In genomic region chr9:128494108-128494742, GRCh38 we compare ENCODE assay signal across 1 cellular context.
TF ChIP-seq lines count a peak whose summit lies in the region.

No MANE protein-coding gene starts in this region.

TF ChIP-seq in K562, 482 proteins besides CTCF, POLR2A, EP300 and RAD21:
- no peak for TF ChIP-seq SMC3 (conservative IDR thresholded peaks at IDR 0.05; ENCODE audit: insufficient read depth, low read depth, low read length)
- TF ChIP-seq CTBP1 (IDR thresholded peaks at IDR 0.05; ENCODE audit: borderline replicate concordance) = peak; percentile 46; the same call in 1 of the 2 replicates
- TF ChIP-seq NFIX (CRISPR knock-in tag; IDR thresholded peaks at IDR 0.05; ENCODE audit: low read depth) = peak; percentile 87
- TF ChIP-seq ETV1 (tag; conservative IDR thresholded peaks at IDR 0.05; ENCODE audit: low read depth) = peak; percentile 57; the same call in 1 of the 2 replicates
- 0 out of 2 replicates have a peak, but pooled peaks have one; percentile 27 for TF ChIP-seq GABPA (tag; conservative IDR thresholded peaks at IDR 0.05; ENCODE audit: low read depth)
- peak; percentile 79 to 81 for TF ChIP-seq NRF1 (conservative IDR thresholded peaks at IDR 0.05 in 1 of 2, IDR thresholded peaks at IDR 0.05 in 1 of 2)
- 0 out of 2 replicates have a peak, but pooled peaks have one; percentile 41 for TF ChIP-seq ZNF592 (IDR thresholded peaks at IDR 0.05)
- peak; percentile 81 for TF ChIP-seq SMAD1 (IDR thresholded peaks at IDR 0.05; ENCODE audit: low read depth, low read length, partially characterized antibody)
- TF ChIP-seq KLF16 (IDR thresholded peaks at IDR 0.05) = peak; percentile 38; the same call in 1 of the 2 replicates
- TF ChIP-seq TAL1 (IDR thresholded peaks at IDR 0.05) = peak; percentile 36
- TF ChIP-seq PKNOX1 (IDR thresholded peaks at IDR 0.05) = 0 out of 2 replicates have a peak, but pooled peaks have one; percentile 23
- TF ChIP-seq NFIC (IDR thresholded peaks at IDR 0.05) = peak; percentile 99
- TF ChIP-seq ARID1B (IDR thresholded peaks at IDR 0.05) = peak; percentile 62
- TF ChIP-seq TAF1 (IDR thresholded peaks at IDR 0.05; ENCODE audit: control insufficient read depth, extremely low read depth, insufficient read depth, low read length, severe bottlenecking) = no peak
- TF ChIP-seq MTA3 (IDR thresholded peaks at IDR 0.05; ENCODE audit: borderline replicate concordance) = 0 out of 2 replicates have a peak, but pooled peaks have one; percentile 14
- TF ChIP-seq POLR2AphosphoS5 (IDR thresholded peaks at IDR 0.05; ENCODE audit: control insufficient read depth, insufficient read depth, low read depth, low read length) = 0 out of 2 replicates have a peak, but pooled peaks have one; percentile 39
- peak; percentile 76; the same call in 1 of the 2 replicates for TF ChIP-seq FOXJ3 (CRISPR knock-in tag; IDR thresholded peaks at IDR 0.05)
- peak; percentile 3; the same call in 1 of the 2 replicates for TF ChIP-seq SPI1 (IDR thresholded peaks at IDR 0.05; ENCODE audit: borderline replicate concordance, low read depth, low read length)
- no peak for TF ChIP-seq GATAD2A (IDR thresholded peaks at IDR 0.05)
- peak; percentile 85; the same call in 1 of the 2 replicates for TF ChIP-seq ZBTB7A (IDR thresholded peaks at IDR 0.05; ENCODE audit: borderline replicate concordance, control insufficient read depth, low read depth, low read length)
- TF ChIP-seq RFX1 (IDR thresholded peaks at IDR 0.05) = peak; percentile 55
- no peak for TF ChIP-seq HMG20B (CRISPR knock-in tag; IDR thresholded peaks at IDR 0.05)
- TF ChIP-seq MYNN (IDR thresholded peaks at IDR 0.05) = peak; percentile 23; the same call in 1 of the 2 replicates
- TF ChIP-seq MYNN (CRISPR knock-in tag; IDR thresholded peaks at IDR 0.05) = no peak
- TF ChIP-seq POLR2B (IDR thresholded peaks at IDR 0.05; ENCODE audit: low read depth, partially characterized antibody) = no peak
- TF ChIP-seq JUND (IDR thresholded peaks at IDR 0.05; ENCODE audit: borderline replicate concordance, low read depth, low read length) = 0 out of 2 replicates have a peak, but pooled peaks have one; percentile 9
- no peak for TF ChIP-seq JUND (tag; IDR thresholded peaks at IDR 0.05; ENCODE audit: borderline replicate concordance, low read depth, low read length)
- no peak for TF ChIP-seq EHMT2 (IDR thresholded peaks at IDR 0.05)
- 0 out of 2 replicates have a peak, but pooled peaks have one; percentile 31 for TF ChIP-seq L3MBTL2 (IDR thresholded peaks at IDR 0.05)
- peak; percentile 67 for TF ChIP-seq CBFA2T3 (IDR thresholded peaks at IDR 0.05)
- TF ChIP-seq ZBTB8A (IDR thresholded peaks at IDR 0.05; ENCODE audit: partially characterized antibody) = no peak
- peak; percentile 47 for TF ChIP-seq TFAP4 (CRISPR knock-in tag; IDR thresholded peaks at IDR 0.05; ENCODE audit: borderline replicate concordance)
- peak; percentile 42; the same call in 1 of the 2 replicates for TF ChIP-seq CREM (IDR thresholded peaks at IDR 0.05; ENCODE audit: low read depth)
- TF ChIP-seq TCF3 (CRISPR knock-in tag; IDR thresholded peaks at IDR 0.05) = peak; percentile 66
- no peak for TF ChIP-seq SNIP1 (IDR thresholded peaks at IDR 0.05; ENCODE audit: low read depth)
- TF ChIP-seq ILK (tag; IDR thresholded peaks at IDR 0.05; ENCODE audit: borderline replicate concordance, low read depth) = no peak
TF ChIP-seq in K562: peak in this region for 25.
